In genomic region chr10:29448756-29449592, GRCh38 we compare ENCODE assay signal across 8 cellular contexts.
DNase-seq lines count a peak whose midpoint lies in the region; ATAC-seq and TF ChIP-seq lines count a peak whose summit lies in the region.
"Not testable (repeated sequence)": the region's sequence is repeated elsewhere in the genome, so short reads cannot be mapped to it uniquely, and the experiment has no call there.

No MANE protein-coding gene starts in this region.

- not testable (repeated sequence) for H3K4me1 ChIP-seq in cardiac muscle cell (ENCODE audit: low read depth)
- peaks cover 0 to 28% (median 0%) of the 10 kb centered on the region in 4 donors for H3K4me1 ChIP-seq in tibial nerve

- peak; percentile 91 for ATAC-seq in HG02678 (IDR thresholded peaks at IDR 0.05; ENCODE audit: unreplicated experiment)

- not testable (repeated sequence) for H3K36me3 ChIP-seq in cardiac muscle cell, tibial nerve

- not testable (repeated sequence) for H3K27me3 Mint-ChIP-seq in activated naive CD8-positive, alpha-beta T cell treated with anti-CD3 and anti-CD28 coated beads for 36 hours

- TF ChIP-seq POLR2A in tibial nerve (IDR thresholded peaks at IDR 0.05) = not testable (repeated sequence)

- H3K36me3 Mint-ChIP-seq in activated naive CD8-positive, alpha-beta T cell treated with anti-CD3 and anti-CD28 coated beads for 36 hours = not testable (repeated sequence)

- H3K27ac ChIP-seq in cardiac muscle cell, tibial nerve: not testable (repeated sequence)

- peak overlapping the region; percentile 39 for H3K27ac Mint-ChIP-seq in activated naive CD8-positive, alpha-beta T cell treated with anti-CD3 and anti-CD28 coated beads for 36 hours

- not testable (repeated sequence) for H3K9me3 Mint-ChIP-seq in activated naive CD8-positive, alpha-beta T cell treated with anti-CD3 and anti-CD28 coated beads for 36 hours

- 33 to 34% methylated on average over 21 of the region's 21 CpGs for WGBS in tibial nerve, 2 donors

- H3K4me3 ChIP-seq in cardiac muscle cell, tibial nerve: not testable (repeated sequence)

- H3K4me3 Mint-ChIP-seq in activated naive CD8-positive, alpha-beta T cell treated with anti-CD3 and anti-CD28 coated beads for 36 hours = not testable (repeated sequence)

- H3K27me3 ChIP-seq in cardiac muscle cell, tibial nerve: not testable (repeated sequence)

- DNase-seq in NCI-H1105 treated with DMSO at 0.1 percent for 48 hours (lab: John Stamatoyannopoulos, UW) (peak; percentile 11), T-helper 2 cell (peak; percentile 24 to 62 (median 58)), cardiac muscle cell (ENCODE audit: low read depth in 1 of 2, low spot score in 1 of 2) (peak; percentile 80 to 87), pons (ENCODE audit: low spot score) (peak; percentile 42), tibial nerve (ENCODE audit: low spot score in 2 of 2) (peak; percentile 76 to 88)
- DNase-seq in activated naive CD8-positive, alpha-beta T cell treated with anti-CD3 and anti-CD28 coated beads for 36 hours = peak; percentile 73

- not testable (repeated sequence) for H3K9me3 ChIP-seq in cardiac muscle cell (ENCODE audit: low read depth); tibial nerve

- H3K4me1 Mint-ChIP-seq in activated naive CD8-positive, alpha-beta T cell treated with anti-CD3 and anti-CD28 coated beads for 36 hours = peaks cover 15% of the 10 kb centered on the region

- TF ChIP-seq CTCF in GM12874 (IDR thresholded peaks at IDR 0.05; ENCODE audit: insufficient read depth, low read depth, low read length) (peak; percentile 79), cardiac muscle cell (IDR thresholded peaks at IDR 0.05; ENCODE audit: low read depth, low read length) (peak; percentile 66), tibial nerve (IDR thresholded peaks at IDR 0.05) (peak; percentile 71 to 93 (median 77))

- TF ChIP-seq EP300 in tibial nerve (IDR thresholded peaks at IDR 0.05) = not testable (repeated sequence)

Comparison
In these comparisons a context has a peak if more than half of its experiments do, and no peak if none do; other contexts are left out.
1. DNase-seq: peak in every context shown above with its lines; median percentile 84 in cardiac muscle cell; 82 in tibial nerve; 73 in activated naive CD8-positive, alpha-beta T cell treated with anti-CD3 and anti-CD28 coated beads for 36 hours; 58 in T-helper 2 cell; 42 in pons; 11 in NCI-H1105 treated with DMSO at 0.1 percent for 48 hours.